In genomic region chr12:12891646-12892355, GRCh38 we compare ENCODE assay signal across 8 cellular contexts. TPM values are rescaled to one million over a fixed set of nuclear protein-coding genes. Genes with fewer than 3 reads are reported as not detected.
DNase-seq lines count a peak whose midpoint lies in the region; ATAC-seq and TF ChIP-seq lines count a peak whose summit lies in the region.

No MANE protein-coding gene starts in this region.

- ATAC-seq in Right ventricle myocardium inferior (no peak), mucosa of descending colon (no peak), GM18517 (IDR thresholded peaks at IDR 0.05; ENCODE audit: unreplicated experiment) (no peak), omental fat pad (ENCODE audit: low FRiP score) (no peak)

- no peaks in the 10 kb centered on the region for H3K36me3 Mint-ChIP-seq in chondrocyte (ENCODE audit: low read depth)

- no peak for TF ChIP-seq POLR2A in vagina (IDR thresholded peaks at IDR 0.05)

- DNase-seq in cardiac muscle cell (ENCODE audit: low read depth in 1 of 2, low spot score in 1 of 2), result no peak
- DNase-seq in Right ventricle myocardium inferior (ENCODE audit: missing footprints), result no peak
- no peak for DNase-seq in chondrocyte (ENCODE audit: low spot score)
- DNase-seq in mucosa of descending colon, result no peak
- DNase-seq in vagina (ENCODE audit: extremely low spot score in 2 of 2), result no peak
- DNase-seq in COR-L47 (lab: John Stamatoyannopoulos, UW), result no peak
- DNase-seq in omental fat pad (ENCODE audit: low spot score), result no peak

- H3K27me3 Mint-ChIP-seq in chondrocyte (ENCODE audit: low read depth), result no peaks in the 10 kb centered on the region

- peak overlapping the region; percentile 34 for H3K4me3 ChIP-seq in cardiac muscle cell
- H3K4me3 ChIP-seq in mucosa of descending colon, result peak overlapping the region; percentile 22
- H3K4me3 ChIP-seq in vagina, result peak overlapping the region; percentile 52 to 54

- H3K27me3 ChIP-seq in cardiac muscle cell (peaks cover 29% of the 10 kb centered on the region), vagina (no peaks in the 10 kb centered on the region)

- peak overlapping the region; percentile 85 for H3K4me3 Mint-ChIP-seq in chondrocyte (ENCODE audit: unreplicated experiment)

- no peaks in the 10 kb centered on the region for H3K4me1 ChIP-seq in cardiac muscle cell (ENCODE audit: low read depth)
- H3K4me1 ChIP-seq in mucosa of descending colon (ENCODE audit: low read depth), result peaks cover 16% of the 10 kb centered on the region
- peaks cover 28% of the 10 kb centered on the region for H3K4me1 ChIP-seq in vagina

- TF ChIP-seq CTCF in cardiac muscle cell (IDR thresholded peaks at IDR 0.05; ENCODE audit: low read depth, low read length), result no peak
- no peak for TF ChIP-seq CTCF in chondrocyte (IDR thresholded peaks at IDR 0.05)
- TF ChIP-seq CTCF in mucosa of descending colon (IDR thresholded peaks at IDR 0.05), result no peak
- no peak for TF ChIP-seq CTCF in vagina (IDR thresholded peaks at IDR 0.05)
- no peak for TF ChIP-seq CTCF in omental fat pad (IDR thresholded peaks at IDR 0.05)

- H3K36me3 ChIP-seq in cardiac muscle cell (no peaks in the 10 kb centered on the region), mucosa of descending colon (ENCODE audit: low read depth) (no peaks in the 10 kb centered on the region), vagina (no peaks in the 10 kb centered on the region)

- intact Hi-C loops in Right ventricle myocardium inferior (cut with DNase I), result loop anchor here (10.0 kb wide), 1 partner anchor 57 kb away; no protein-coding TSS in a partner anchor
- intact Hi-C loops in mucosa of descending colon (cut with DNase I, micrococcal nuclease), result loop anchor here in 1 of 2 donors (5.0 kb wide), 1 partner anchor 54 kb away; no protein-coding TSS in a partner anchor
- intact Hi-C loops in vagina (cut with DNase I), result no loop called here

- H3K27ac ChIP-seq in cardiac muscle cell, result no peak overlapping the region
- H3K27ac ChIP-seq in vagina, result peak overlapping the region; percentile 87

- H3K9me3 Mint-ChIP-seq in chondrocyte (ENCODE audit: low read depth), result no peaks in the 10 kb centered on the region

- peak overlapping the region; percentile 90 for H3K27ac Mint-ChIP-seq in chondrocyte (ENCODE audit: unreplicated experiment)

- H3K9me3 ChIP-seq in cardiac muscle cell (ENCODE audit: low read depth), result no peaks in the 10 kb centered on the region
- no peaks in the 10 kb centered on the region for H3K9me3 ChIP-seq in mucosa of descending colon
- no peaks in the 10 kb centered on the region for H3K9me3 ChIP-seq in vagina

- peaks cover 51% of the 10 kb centered on the region for H3K4me1 Mint-ChIP-seq in chondrocyte (ENCODE audit: low read depth)

RNA-seq across cellular contexts. Expression of gene GPRC5A, which starts 0.4 kb away (rescaled TPM):
- total RNA-seq in cardiac muscle cell (0.53 and 1.5 TPM in 2 replicates), Right ventricle myocardium inferior (1.7 TPM), chondrocyte (8.1 to 13.1 TPM (median 10.5 TPM) in 3 replicates), mucosa of descending colon (100 to 1,000 TPM; 136 to 326 (median 320) TPM), vagina (26.8 TPM), omental fat pad (100 to 1,000 TPM in 2 of 4 donors, 10 to 100 TPM in 2; 11.3 to 284 (median 88.4) TPM)
- 0.23 and 0.24 TPM in 2 replicates for polyA plus RNA-seq in cardiac muscle cell
